In the genomic region with DNA sequence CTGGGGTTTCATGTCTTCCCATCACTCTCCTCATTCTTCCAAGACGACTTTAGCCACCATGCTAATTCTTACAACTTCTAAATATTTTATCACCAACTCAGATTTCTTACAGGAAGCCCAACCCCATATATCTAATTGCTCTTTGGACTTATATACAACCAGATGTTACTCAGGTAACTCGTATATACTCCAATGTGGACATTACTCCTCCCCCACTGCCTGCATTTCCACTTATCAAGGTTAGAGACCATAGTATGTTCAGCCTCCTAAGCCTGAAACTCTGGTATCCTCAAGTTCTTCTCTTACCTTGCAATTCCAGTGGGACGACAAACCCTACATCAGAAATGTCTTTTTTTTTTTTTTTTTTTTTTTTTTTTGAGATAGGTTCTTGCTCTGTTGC, we compare ENCODE assay signal across 24 cellular contexts. TPM values are rescaled to one million over a fixed set of nuclear protein-coding genes. Genes with fewer than 3 reads are reported as not detected.
DNase-seq lines count a peak whose midpoint lies in the region; ATAC-seq, FAIRE-seq and TF ChIP-seq lines count a peak whose summit lies in the region.
"Had no signal": no experiment of that assay in that cellular context is flagged by ENCODE, and none has a peak within 500 bp of the region (broad histone marks: within the 10 kb centered on the region; RNA-seq: fewer than 3 reads in every experiment).

No MANE protein-coding gene starts in this region.

- no peaks in the 10 kb centered on the region for H3K9me2 ChIP-seq in OCI-LY1 (ENCODE audit: low read depth, low read length)
- H3K9me2 ChIP-seq: SK-N-SH had no signal

- H3K27ac Mint-ChIP-seq in Calu3 (ENCODE audit: unreplicated experiment), result peak overlapping the region; percentile 39

- POLR2A ChIA-PET in A673 (lab: Charles Lee; ENCODE audit: low non-redundant PET), result no interaction called here

- peak overlapping the region; percentile 25 for H3K27ac ChIP-seq in OCI-LY1 (ENCODE audit: low read depth, low read length, poor library complexity, severe bottlenecking)
- H3K27ac ChIP-seq in small intestine (ENCODE audit: low read depth in 1 of 2, low read length in 1 of 2), result peak overlapping the region; percentile 66 to 73
- H3K27ac ChIP-seq in A673 (ENCODE audit: low read depth, low read length, poor library complexity, severe bottlenecking), result no peak overlapping the region
- H3K27ac ChIP-seq: A549, KMS-11 had no signal

- H3K4me2 ChIP-seq in OCI-LY1 (ENCODE audit: low read length), result no peak overlapping the region
- H3K4me2 ChIP-seq: A549; BLaER1 treated with 17β-estradiol and CSF1 and Interleukin-3, amounts not matched to agents 10 nM and 100 nM; KMS-11; SK-N-SH had no signal

- TF ChIP-seq CTCF in Calu3 (IDR thresholded peaks at IDR 0.05; ENCODE audit: unreplicated experiment), result no peak
- TF ChIP-seq CTCF in OCI-LY1 (IDR thresholded peaks at IDR 0.05; ENCODE audit: low read length), result no peak
- no peak for TF ChIP-seq CTCF in A673 (conservative IDR thresholded peaks at IDR 0.05; ENCODE audit: low read depth, low read length)

- H3K27me3 ChIP-seq in OCI-LY1 (ENCODE audit: insufficient read depth, low read length), result no peaks in the 10 kb centered on the region
- no peaks in the 10 kb centered on the region for H3K27me3 ChIP-seq in small intestine (ENCODE audit: control insufficient read depth in 2 of 2, insufficient read depth in 2 of 2, low read length in 2 of 2)
- H3K27me3 ChIP-seq in A673 (replicated peaks; ENCODE audit: insufficient read depth, low read depth, low read length, poor library complexity), result no peaks in the 10 kb centered on the region
- H3K27me3 ChIP-seq: BLaER1 treated with 17β-estradiol and CSF1 and Interleukin-3, amounts not matched to agents 10 nM and 100 nM had no signal

- BruUV-seq in Calu3 (replicated peaks; lab: Mats Ljungman, UMichigan) (no TSS peak), A673 (replicated peaks; lab: Mats Ljungman, UMichigan) (no TSS peak)

- in situ Hi-C loops in KBM-7 (cut with MboI; ENCODE audit: low pct_unique_long_range_greater_than_20kb, low sequenced_read_pairs), result no loop called here

- H4K20me1 ChIP-seq in OCI-LY1 (ENCODE audit: insufficient read depth, low read length), result no peaks in the 10 kb centered on the region

- peaks cover 21% of the 10 kb centered on the region for H3K36me3 ChIP-seq in OCI-LY1 (ENCODE audit: insufficient read depth, low read length)
- no peaks in the 10 kb centered on the region for H3K36me3 ChIP-seq in small intestine (ENCODE audit: control insufficient read depth in 2 of 2, insufficient read depth in 2 of 2, low read length in 2 of 2)
- H3K36me3 ChIP-seq in A673 (ENCODE audit: insufficient read depth, low read length, poor library complexity, severe bottlenecking), result peaks cover 20% of the 10 kb centered on the region

- H3K9ac ChIP-seq in OCI-LY1 (ENCODE audit: low read length), result no peak overlapping the region
- H3K9ac ChIP-seq: BLaER1 treated with 17β-estradiol and CSF1 and Interleukin-3, amounts not matched to agents 10 nM and 100 nM; KMS-11; SK-N-SH had no signal

- DNase-seq in Calu3, result no peak
- DNase-seq in left colon, result no peak
- DNase-seq in small intestine, result peak; percentile 95
- DNase-seq in KBM-7, result no peak
- no peak for DNase-seq in activated CD4-positive, CD25-positive, alpha-beta regulatory T cell (lab: John Stamatoyannopoulos, UW)
- no peak for DNase-seq in A673 (ENCODE audit: low spot score)
- DNase-seq: CD8-positive, alpha-beta memory T cell; DMS79 treated with DMSO at 0.1 percent for 48 hours; H7; MV-4-11; NCI-H1417; NCI-H187; NCI-H2107; NCI-H510A; NCI-H774; SHP77; SK-N-SH had no signal

- H3K27me3 Mint-ChIP-seq in Calu3 (ENCODE audit: unreplicated experiment), result no peaks in the 10 kb centered on the region

- peaks cover 45% of the 10 kb centered on the region for H3K36me3 Mint-ChIP-seq in Calu3 (ENCODE audit: insufficient read depth, unreplicated experiment)

- H3K79me2 ChIP-seq in OCI-LY1 (ENCODE audit: insufficient read depth, low read length), result peaks cover 21% of the 10 kb centered on the region

- H3K4me1 Mint-ChIP-seq in Calu3 (ENCODE audit: low read depth, unreplicated experiment), result peaks cover 14% of the 10 kb centered on the region

- peaks cover 15% of the 10 kb centered on the region for H3K4me1 ChIP-seq in OCI-LY1 (ENCODE audit: insufficient read depth, low read length, severe bottlenecking)
- peaks cover 4 to 5% of the 10 kb centered on the region in 2 donors for H3K4me1 ChIP-seq in small intestine (ENCODE audit: control insufficient read depth in 2 of 2, insufficient read depth in 1 of 2, low read depth in 1 of 2, low read length in 1 of 2)
- no peaks in the 10 kb centered on the region for H3K4me1 ChIP-seq in A673 (ENCODE audit: insufficient read depth, low read length, poor library complexity, severe bottlenecking)

- WGBS in small intestine, 3 donors, result 17 to 61% (median 40%) methylated on average over 3 of the region's 3 CpGs

- CTCF ChIA-PET in Calu3 (lab: Charles Lee), result no interaction called here
- CTCF ChIA-PET in A673 (lab: Charles Lee), result no interaction called here

- ATAC-seq in left colon (peak; percentile 52), HG02870 (IDR thresholded peaks at IDR 0.05; ENCODE audit: unreplicated experiment) (no peak)
- ATAC-seq: A549, HepG2 had no signal

- no peak for FAIRE-seq in small intestine (lab: Jason Lieb, UNC)
- FAIRE-seq: A549, D721Med, HepG2 had no signal

- no peak overlapping the region for H2AFZ ChIP-seq in OCI-LY1 (ENCODE audit: low read length)

- intact Hi-C loops in Calu3 (cut with micrococcal nuclease; ENCODE audit: unreplicated experiment), result loop anchor here (10.0 kb wide), 2 partner anchors 88 to 258 kb away; no protein-coding TSS in a partner anchor
- intact Hi-C loops in left colon (cut with DNase I, micrococcal nuclease), result no loop called here
- intact Hi-C loops in A673 (cut with micrococcal nuclease; ENCODE audit: unreplicated experiment), result no loop called here

- no peaks in the 10 kb centered on the region for H3K9me3 Mint-ChIP-seq in Calu3 (ENCODE audit: low read depth, unreplicated experiment)

- H3F3A ChIP-seq in OCI-LY1 (ENCODE audit: insufficient read depth, low read length), result peaks cover 13% of the 10 kb centered on the region

- no peak overlapping the region for H3K4me3 ChIP-seq in OCI-LY1 (ENCODE audit: low read depth, low read length, poor library complexity, severe bottlenecking)
- no peak overlapping the region for H3K4me3 ChIP-seq in small intestine (ENCODE audit: low read depth in 1 of 2, low read length in 2 of 2)
- H3K4me3 ChIP-seq in A673 (ENCODE audit: low read depth, low read length, poor library complexity, severe bottlenecking), result no peak overlapping the region
- H3K4me3 ChIP-seq: A549; BLaER1 treated with 17β-estradiol and CSF1 and Interleukin-3, amounts not matched to agents 10 nM and 100 nM had no signal

- no peak overlapping the region for H3K4me3 Mint-ChIP-seq in Calu3 (ENCODE audit: low read depth, unreplicated experiment)

- H3K9me3 ChIP-seq in OCI-LY1 (ENCODE audit: low read length) (no peaks in the 10 kb centered on the region), small intestine (ENCODE audit: control insufficient read depth, low read depth) (no peaks in the 10 kb centered on the region), A673 (ENCODE audit: low read depth, low read length, poor library complexity, severe bottlenecking) (no peaks in the 10 kb centered on the region)
- H3K9me3 ChIP-seq: A549, SK-N-SH had no signal

RNA-seq across cellular contexts. Expression of gene RCC1, which starts 2.7 kb away (rescaled TPM):
- 95.3 and 95.9 TPM in 2 replicates for total RNA-seq in Calu3 (2022)
- total RNA-seq in left colon, result 10 to 100 TPM; 22.1 to 34.8 TPM
- polyA plus RNA-seq in small intestine, result 10 to 100 TPM; 31.1 to 69.5 (median 33.3) TPM
- total RNA-seq in A673 (2021), result 111 and 125 TPM in 2 replicates

RNA-seq across cellular contexts. Expression of gene TRNAU1AP, which starts 49.8 kb away (rescaled TPM):
- 29.9 and 40.4 TPM in 2 replicates for total RNA-seq in Calu3 (2022)
- total RNA-seq in left colon, result 10 to 100 TPM; 14.7 to 18.3 TPM
- polyA plus RNA-seq in small intestine, result 10 to 100 TPM; 16.3 to 25.9 (median 25.5) TPM
- 33.8 and 38.8 TPM in 2 replicates for total RNA-seq in A673 (2021)
